ENCODE assay signal across 8 cellular contexts in the genomic region with DNA sequence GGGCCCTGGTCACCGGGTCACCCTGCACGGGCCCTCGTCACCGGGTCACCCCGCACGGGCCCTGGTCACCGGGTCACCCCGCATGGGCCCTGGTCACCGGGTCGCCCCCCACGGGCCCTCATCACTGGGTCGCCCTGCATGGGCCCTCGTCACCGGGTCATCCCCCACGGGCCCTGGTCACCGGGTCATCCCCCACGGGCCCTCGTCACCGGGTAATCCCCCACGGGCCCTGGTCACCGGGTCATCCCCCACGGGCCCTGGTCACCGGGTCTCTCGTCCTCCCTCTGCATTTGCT.
"Had no signal": no experiment of that assay in that cellular context is flagged by ENCODE, and none has a peak within 500 bp of the region (broad histone marks: within the 10 kb centered on the region; RNA-seq: fewer than 3 reads in every experiment).

No MANE protein-coding gene starts in this region.

- H3K36me3 Mint-ChIP-seq: IgD-negative memory B cell had no signal

- ATAC-seq: HCT116, HepG2 had no signal

- H3K4me1 Mint-ChIP-seq: IgD-negative memory B cell had no signal

- H3K4me3 ChIP-seq: GM23248, HAP-1 had no signal

- H3K4me1 ChIP-seq: HAP-1 had no signal

- H3K27ac Mint-ChIP-seq: HFFc6, IgD-negative memory B cell had no signal

- DNase-seq: GM23248, GOT3, HFFc6 had no signal

- H3K27ac ChIP-seq: GM23248, HL-60 had no signal

- H3K4me3 Mint-ChIP-seq: HFFc6, IgD-negative memory B cell had no signal

- H3K9me3 ChIP-seq: HAP-1 had no signal
